In the genomic region with DNA sequence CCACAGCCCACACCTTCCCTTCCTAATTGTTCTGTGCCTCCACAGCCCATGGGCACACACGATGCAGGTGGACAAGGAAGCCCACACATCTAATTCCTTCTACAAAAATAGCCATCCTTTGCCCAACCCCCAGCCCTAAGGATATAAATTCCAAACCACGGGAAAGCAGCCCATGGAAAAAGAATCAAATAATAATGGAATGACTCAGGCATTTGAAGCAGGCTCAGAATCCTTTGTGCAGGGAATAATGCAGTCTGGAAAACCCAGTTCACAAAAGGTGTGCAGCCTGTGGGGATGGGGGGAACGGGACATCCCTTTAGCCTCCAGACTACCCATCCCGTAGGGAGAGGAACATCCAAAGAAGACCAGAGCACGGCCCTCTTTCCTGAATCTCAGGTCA, we compare ENCODE assay signal across 23 cellular contexts.
"Had no signal": no experiment of that assay in that cellular context is flagged by ENCODE, and none has a peak within 500 bp of the region (broad histone marks: within the 10 kb centered on the region; RNA-seq: fewer than 3 reads in every experiment).

No MANE protein-coding gene starts in this region.

- ATAC-seq: activated CD8-positive, alpha-beta memory T cell treated with anti-CD3 and anti-CD28 coated beads, Interleukin-2, amount 10 ng/mL, durations not matched to agents 7 days and 5 days; right cardiac atrium had no signal

- H3K9me3 ChIP-seq: tibial nerve had no signal

- H3K36me3 ChIP-seq: tibial nerve had no signal

- H3K27me3 ChIP-seq: tibial nerve had no signal

- H3K4me3 ChIP-seq: skin epidermis, tibial nerve had no signal

- H3K27me3 Mint-ChIP-seq: brain had no signal

- H3K4me1 ChIP-seq: tibial nerve had no signal

- H3K27ac ChIP-seq: skin epidermis, tibial nerve, VCaP had no signal

- H3K36me3 Mint-ChIP-seq: activated CD8-positive, alpha-beta memory T cell treated with anti-CD3 and anti-CD28 coated beads, Interleukin-2, amount 10 ng/mL, durations not matched to agents 7 days and 5 days; immature natural killer cell; natural killer cell treated with Interleukin-12 subunit alpha and Interleukin-12 subunit beta and Interleukin-15 and Interleukin-18, amount 100 ng/mL, for 72 hours had no signal

- H3K4me1 Mint-ChIP-seq: activated CD8-positive, alpha-beta memory T cell treated with anti-CD3 and anti-CD28 coated beads, Interleukin-2, amount 10 ng/mL, durations not matched to agents 7 days and 5 days; immature natural killer cell had no signal

- H3K4me3 Mint-ChIP-seq: activated CD8-positive, alpha-beta memory T cell treated with anti-CD3 and anti-CD28 coated beads, Interleukin-2, amount 10 ng/mL, durations not matched to agents 7 days and 5 days; activated naive CD4-positive, alpha-beta T cell treated with anti-CD3 and anti-CD28 coated beads for 36 hours; brain; immature natural killer cell; natural killer cell treated with Interleukin-12 subunit alpha and Interleukin-12 subunit beta and Interleukin-15 and Interleukin-18, amount 100 ng/mL, for 72 hours had no signal

- DNase-seq: activated CD4-positive, alpha-beta T cell treated with anti-CD3 and anti-CD28 coated beads, Interleukin-2, amount 50 U/mL, for 48 hours; activated CD8-positive, alpha-beta memory T cell treated with anti-CD3 and anti-CD28 coated beads, Interleukin-2, amount 10 ng/mL, durations not matched to agents 7 days and 5 days; activated naive CD4-positive, alpha-beta T cell treated with anti-CD3 and anti-CD28 coated beads for 36 hours; activated T-cell treated with anti-CD3 and anti-CD28 coated beads, Interleukin-2, amount 50 U/mL, for 1 hour; central memory CD4-positive, alpha-beta T cell; cortex of kidney; effector CD8-positive, alpha-beta T cell; foreskin melanocyte; head of caudate nucleus; immature natural killer cell; occipital lobe; right cardiac atrium; stimulated activated CD4-positive, alpha-beta T cell treated with anti-CD3 and anti-CD28 coated beads, Interleukin-15, amount 100 ng/mL, for 24 hours; stimulated activated CD4-positive, alpha-beta T cell treated with anti-CD3 and anti-CD28 coated beads, Interleukin-4, amount 100 ng/mL, for 1 hour; stimulated activated naive CD4-positive, alpha-beta T cell; T1000 had no signal

- H3K9me3 Mint-ChIP-seq: activated naive CD4-positive, alpha-beta T cell treated with anti-CD3 and anti-CD28 coated beads for 36 hours; activated T-helper 2 cell treated with anti-CD3 and anti-CD28 coated beads, Interferon-gamma antibody, Interleukin-2, Interleukin-4, amounts not matched to agents 10 μg/mL and 5 μg/mL and 100 μg/mL, durations not matched to agents 14 hours and 24 hours and 36 hours; natural killer cell treated with Interleukin-12 subunit alpha and Interleukin-12 subunit beta and Interleukin-15 and Interleukin-18, amount 100 ng/mL, for 72 hours had no signal

- H3K27ac Mint-ChIP-seq: activated CD8-positive, alpha-beta memory T cell treated with anti-CD3 and anti-CD28 coated beads, Interleukin-2, amount 10 ng/mL, durations not matched to agents 7 days and 5 days; activated naive CD4-positive, alpha-beta T cell treated with anti-CD3 and anti-CD28 coated beads for 36 hours; activated T-helper 2 cell treated with anti-CD3 and anti-CD28 coated beads, Interferon-gamma antibody, Interleukin-2, Interleukin-4, amounts not matched to agents 10 μg/mL and 5 μg/mL and 100 μg/mL, durations not matched to agents 14 hours and 24 hours and 36 hours; immature natural killer cell; natural killer cell treated with Interleukin-12 subunit alpha and Interleukin-12 subunit beta and Interleukin-15 and Interleukin-18, amount 100 ng/mL, for 72 hours; progenitor cell of endocrine pancreas had no signal
